ENCODE assay signal across 16 cellular contexts in genomic region chr11:33187851-33188722, GRCh38. TPM values are rescaled to one million over a fixed set of nuclear protein-coding genes. Genes with fewer than 3 reads are reported as not detected.
DNase-seq lines count a peak whose midpoint lies in the region; TF ChIP-seq lines count a peak whose summit lies in the region.
"Had no signal": no experiment of that assay in that cellular context is flagged by ENCODE, and none has a peak within 500 bp of the region (broad histone marks: within the 10 kb centered on the region; RNA-seq: fewer than 3 reads in every experiment).

No MANE protein-coding gene starts in this region.

- H4K20me1 ChIP-seq in hepatocyte (ENCODE audit: insufficient read depth, poor library complexity, severe bottlenecking) = no peaks in the 10 kb centered on the region

- H3K4me3 ChIP-seq in HUES48 (ENCODE audit: low read depth, low read length) (peak overlapping the region; percentile 12; the same call in 1 of the 2 replicates), hepatocyte (no peak overlapping the region), skeletal muscle cell (ENCODE audit: low read depth, low read length) (no peak overlapping the region), suprapubic skin (no peak overlapping the region)

- H3K79me2 ChIP-seq in hepatocyte = no peaks in the 10 kb centered on the region

- no peaks in the 10 kb centered on the region for H3K9me2 ChIP-seq in hepatocyte (replicated peaks; ENCODE audit: insufficient read depth)

- peak; percentile 93 for DNase-seq in NCI-H69 (lab: John Stamatoyannopoulos, UW)
- no peak for DNase-seq in hepatocyte (ENCODE audit: low spot score)
- peak; percentile 19 for DNase-seq in skeletal muscle cell (ENCODE audit: low read depth)
- no peak for DNase-seq in suprapubic skin (ENCODE audit: low spot score in 2 of 2)
- no peak for DNase-seq in stimulated activated naive CD4-positive, alpha-beta T cell (lab: John Stamatoyannopoulos, UW)
- DNase-seq in NCI-H1417 treated with DMSO at 0.1 percent for 48 hours (lab: John Stamatoyannopoulos, UW) = no peak
- DNase-seq: activated CD4-positive, alpha-beta T cell treated with anti-CD3 and anti-CD28 coated beads, Interleukin-2, amount 10 ng/mL, durations not matched to agents 7 days and 5 days; activated naive CD4-positive, alpha-beta T cell treated with anti-CD3 and anti-CD28 coated beads, Interleukin-2, amount 50 U/mL, for 16 hours; activated T-cell treated with anti-CD3 and anti-CD28 coated beads for 4 hours; BE2C; cortex of kidney; DMS153; kidney glomerular epithelial cell; NCI-H2171; T-helper 9 cell had no signal

- H2AFZ ChIP-seq in hepatocyte = no peak overlapping the region

- no peaks in the 10 kb centered on the region for H3K9me3 ChIP-seq in HUES48 (ENCODE audit: control insufficient read depth, insufficient read depth, low read length)
- H3K9me3 ChIP-seq in hepatocyte (ENCODE audit: low read depth) = no peaks in the 10 kb centered on the region
- H3K9me3 ChIP-seq in suprapubic skin = no peaks in the 10 kb centered on the region
- H3K9me3 ChIP-seq: BE2C had no signal

- no peak for TF ChIP-seq POLR2A in suprapubic skin (IDR thresholded peaks at IDR 0.05)

- H3K4me2 ChIP-seq in hepatocyte = peak overlapping the region; percentile 45

- TF ChIP-seq CTCF in hepatocyte (IDR thresholded peaks at IDR 0.05; ENCODE audit: poor library complexity) (no peak), suprapubic skin (IDR thresholded peaks at IDR 0.05) (no peak)

- TF ChIP-seq EP300 in suprapubic skin (IDR thresholded peaks at IDR 0.05) = no peak

- WGBS in hepatocyte (ENCODE audit: low lambda C conversion rate, missing lambda C conversion rate) = 42% methylated on average over 8 of the region's 8 CpGs
- WGBS in suprapubic skin = 48% methylated on average over 8 of the region's 8 CpGs

- H3K27ac ChIP-seq in HUES48 (ENCODE audit: low read depth, low read length) (peak overlapping the region; percentile 8), hepatocyte (peak overlapping the region; percentile 39), suprapubic skin (no peak overlapping the region)

- H3K36me3 ChIP-seq in HUES48 (ENCODE audit: control insufficient read depth, insufficient read depth, low read length) = no peaks in the 10 kb centered on the region
- H3K36me3 ChIP-seq in hepatocyte (replicated peaks; ENCODE audit: insufficient read depth, low read depth) = no peaks in the 10 kb centered on the region
- H3K36me3 ChIP-seq in suprapubic skin = no peaks in the 10 kb centered on the region
- H3K36me3 ChIP-seq: BE2C had no signal

- H3K9ac ChIP-seq in HUES48 (ENCODE audit: low read depth, low read length) = no peak overlapping the region

- H3K4me1 ChIP-seq in HUES48 (ENCODE audit: control insufficient read depth, insufficient read depth, low read length) (peaks cover 14% of the 10 kb centered on the region), hepatocyte (ENCODE audit: insufficient read depth) (peaks cover 9% of the 10 kb centered on the region), suprapubic skin (no peaks in the 10 kb centered on the region)
- H3K4me1 ChIP-seq: BE2C had no signal

- H3K27me3 ChIP-seq in HUES48 (ENCODE audit: control insufficient read depth, insufficient read depth, low read length) = no peaks in the 10 kb centered on the region
- no peaks in the 10 kb centered on the region for H3K27me3 ChIP-seq in hepatocyte
- no peaks in the 10 kb centered on the region for H3K27me3 ChIP-seq in suprapubic skin
- H3K27me3 ChIP-seq: BE2C had no signal

RNA-seq across cellular contexts. Expression of gene CSTF3, which starts 26.8 kb away (rescaled TPM):
- total RNA-seq in hepatocyte (33.0 TPM in 2 replicates), suprapubic skin (10 to 100 TPM; 10.8 to 23.3 (median 12.4) TPM)
- 35.6 and 39.7 TPM in 2 replicates for polyA plus RNA-seq in hepatocyte

Comparison
In these comparisons a context has a peak if more than half of its experiments do, and no peak if none do; other contexts are left out.
1. DNase-seq: peak in NCI-H69 (single experiment) and skeletal muscle cell (single experiment); none in hepatocyte (single experiment), suprapubic skin (0 of 2), stimulated activated naive CD4-positive, alpha-beta T cell (0 of 6) and NCI-H1417 treated with DMSO at 0.1 percent for 48 hours (single experiment).